Comparison of ENCODE assay signal across 33 cellular contexts in genomic region chr5:133775584-133776304, GRCh38.
"Had no signal": no experiment of that assay in that cellular context is flagged by ENCODE, and none has a peak within 500 bp of the region (broad histone marks: within the 10 kb centered on the region; RNA-seq: fewer than 3 reads in every experiment).

No MANE protein-coding gene starts in this region.

- ATAC-seq: activated T-cell treated with anti-CD3 and anti-CD28 coated beads, Interleukin-2, amount 50 U/mL, for 4 hours; PC-3 had no signal

- H3K4me3 ChIP-seq: ascending aorta, breast epithelium, MG63, Peyer's patch, SJSA1 had no signal

- H3K27ac Mint-ChIP-seq: activated CD4-positive, alpha-beta memory T cell treated with anti-CD3 and anti-CD28 coated beads for 36 hours; activated CD4-positive, alpha-beta T cell treated with anti-CD3 and anti-CD28 coated beads, Interleukin-2, amount 10 ng/mL, durations not matched to agents 7 days and 5 days; activated naive CD4-positive, alpha-beta T cell treated with anti-CD3 and anti-CD28 coated beads, Interleukin-2, amount 10 ng/mL, durations not matched to agents 7 days and 5 days; activated naive CD8-positive, alpha-beta T cell; activated T-helper 1 cell treated with anti-CD3 and anti-CD28 coated beads, Interleukin-12 subunit alpha, Interleukin-12 subunit beta, Interleukin-2, Interleukin-4 antibody, amounts not matched to agents 30 ng/mL and 10 ng/mL and 1 ng/mL, durations not matched to agents 14 hours and 24 hours and 36 hours; T-helper 1 cell treated with Interleukin-12 subunit alpha and Interleukin-12 subunit beta and Interleukin-4 antibody, amounts not matched to agents 30 μg/mL and 1 μg/mL, for 36 hours; T-helper 2 cell treated with Interferon-gamma antibody and Interleukin-4, amounts not matched to agents 5 μg/mL and 100 μg/mL, for 36 hours had no signal

- H3K4me2 ChIP-seq: SK-N-SH had no signal

- H3K4me3 Mint-ChIP-seq: activated CD4-positive, alpha-beta memory T cell treated with anti-CD3 and anti-CD28 coated beads for 36 hours; activated CD4-positive, alpha-beta T cell treated with anti-CD3 and anti-CD28 coated beads, Interleukin-2, amount 10 ng/mL, durations not matched to agents 7 days and 5 days; activated naive CD4-positive, alpha-beta T cell treated with anti-CD3 and anti-CD28 coated beads, Interleukin-2, amount 10 ng/mL, durations not matched to agents 7 days and 5 days; activated naive CD8-positive, alpha-beta T cell; activated T-cell treated with anti-CD3 and anti-CD28 coated beads, Interleukin-2, amount 50 U/mL, for 4 hours; activated T-helper 1 cell treated with anti-CD3 and anti-CD28 coated beads, Interleukin-12 subunit alpha, Interleukin-12 subunit beta, Interleukin-2, Interleukin-4 antibody, amounts not matched to agents 30 ng/mL and 10 ng/mL and 1 ng/mL, durations not matched to agents 14 hours and 24 hours and 36 hours; T-helper 1 cell treated with Interleukin-12 subunit alpha and Interleukin-12 subunit beta and Interleukin-4 antibody, amounts not matched to agents 30 μg/mL and 1 μg/mL, for 36 hours; T-helper 2 cell treated with Interferon-gamma antibody and Interleukin-4, amounts not matched to agents 5 μg/mL and 100 μg/mL, for 36 hours had no signal

- H3K4me1 Mint-ChIP-seq: activated CD4-positive, alpha-beta T cell treated with anti-CD3 and anti-CD28 coated beads, Interleukin-2, amount 10 ng/mL, durations not matched to agents 7 days and 5 days; activated naive CD4-positive, alpha-beta T cell treated with anti-CD3 and anti-CD28 coated beads, Interleukin-2, amount 10 ng/mL, durations not matched to agents 7 days and 5 days had no signal

- FAIRE-seq: TTC549 had no signal

- H3K27ac ChIP-seq: ascending aorta, breast epithelium, Peyer's patch, SJSA1 had no signal

- H3K36me3 Mint-ChIP-seq: activated CD4-positive, alpha-beta memory T cell treated with anti-CD3 and anti-CD28 coated beads for 36 hours; activated naive CD4-positive, alpha-beta T cell treated with anti-CD3 and anti-CD28 coated beads, Interleukin-2, amount 10 ng/mL, durations not matched to agents 7 days and 5 days; activated naive CD8-positive, alpha-beta T cell had no signal

- H3K4me1 ChIP-seq: ascending aorta, breast epithelium, Peyer's patch, SJSA1 had no signal

- DNase-seq: activated CD4-positive, alpha-beta memory T cell treated with anti-CD3 and anti-CD28 coated beads for 36 hours; activated CD4-positive, alpha-beta T cell treated with anti-CD3 and anti-CD28 coated beads, Interleukin-2, amount 10 ng/mL, durations not matched to agents 7 days and 5 days; activated CD8-positive, alpha-beta memory T cell treated with anti-CD3 and anti-CD28 coated beads, Interleukin-2, amount 50 U/mL, for 4 hours; activated effector memory CD4-positive, alpha-beta T cell treated with Interleukin-2 at 50 U/mL for 16 hours; activated naive CD4-positive, alpha-beta T cell treated with anti-CD3 and anti-CD28 coated beads, Interleukin-2, amount 10 ng/mL, durations not matched to agents 7 days and 5 days; activated T-cell treated with anti-CD3 and anti-CD28 coated beads for 4 hours; activated T-cell treated with anti-CD3 and anti-CD28 coated beads, Interleukin-2, amount 50 U/mL, for 4 hours; amygdala; caudate nucleus; cerebellar nuclear complex; Kasumi-1; KG1; MG63; NCI-H1048; NCI-H1105 treated with DMSO at 0.1 percent for 48 hours; NCI-H1436 treated with DMSO at 0.1 percent for 48 hours; NCI-H1694 treated with DMSO at 0.1 percent for 48 hours; NCI-H2029; NCI-H345; NCI-H524 treated with DMSO at 0.1 percent for 48 hours; PC-3; Peyer's patch; RPMI8226; SHP77 treated with DMSO at 0.1 percent for 48 hours; SK-N-SH had no signal

- H3K27me3 ChIP-seq: ascending aorta, breast epithelium, Peyer's patch, SJSA1 had no signal

- H3K9me3 ChIP-seq: ascending aorta, MG63, Peyer's patch, SJSA1, SK-N-SH had no signal

- H3K9ac ChIP-seq: SK-N-SH had no signal

- H3K36me3 ChIP-seq: ascending aorta, breast epithelium, MG63, Peyer's patch, SJSA1 had no signal

- H3K9me3 Mint-ChIP-seq: activated CD4-positive, alpha-beta memory T cell treated with anti-CD3 and anti-CD28 coated beads for 36 hours; activated CD4-positive, alpha-beta T cell treated with anti-CD3 and anti-CD28 coated beads, Interleukin-2, amount 10 ng/mL, durations not matched to agents 7 days and 5 days; activated naive CD4-positive, alpha-beta T cell treated with anti-CD3 and anti-CD28 coated beads, Interleukin-2, amount 10 ng/mL, durations not matched to agents 7 days and 5 days; activated T-cell treated with anti-CD3 and anti-CD28 coated beads, Interleukin-2, amount 50 U/mL, for 4 hours; activated T-helper 1 cell treated with anti-CD3 and anti-CD28 coated beads, Interleukin-12 subunit alpha, Interleukin-12 subunit beta, Interleukin-2, Interleukin-4 antibody, amounts not matched to agents 30 ng/mL and 10 ng/mL and 1 ng/mL, durations not matched to agents 14 hours and 24 hours and 36 hours; T-helper 1 cell treated with Interleukin-12 subunit alpha and Interleukin-12 subunit beta and Interleukin-4 antibody, amounts not matched to agents 30 μg/mL and 1 μg/mL, for 36 hours; T-helper 2 cell treated with Interferon-gamma antibody and Interleukin-4, amounts not matched to agents 5 μg/mL and 100 μg/mL, for 36 hours had no signal
